In the genomic region with DNA sequence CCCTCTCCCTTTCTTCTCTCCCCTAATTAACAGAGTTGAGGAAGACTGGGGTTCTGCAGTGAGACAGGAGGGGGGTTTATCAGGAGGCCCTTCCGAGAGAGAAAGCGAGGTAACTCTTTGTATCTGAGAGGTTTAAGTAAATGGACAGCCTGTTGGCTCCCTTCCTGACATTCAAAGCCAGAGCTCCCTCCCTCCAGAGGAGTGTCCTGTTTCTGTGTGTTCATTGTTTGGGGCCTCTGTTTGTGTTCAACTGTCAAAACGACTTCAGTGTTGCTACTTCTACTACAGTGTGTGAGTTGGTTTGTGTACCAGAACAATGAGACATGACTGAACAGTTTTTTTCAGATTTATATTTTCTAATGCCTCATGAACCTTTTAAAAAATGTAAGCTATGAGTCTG, we compare ENCODE assay signal across 10 cellular contexts.
DNase-seq lines count a peak whose midpoint lies in the region; ATAC-seq and TF ChIP-seq lines count a peak whose summit lies in the region.
"Had no signal": no experiment of that assay in that cellular context is flagged by ENCODE, and none has a peak within 500 bp of the region (broad histone marks: within the 10 kb centered on the region; RNA-seq: fewer than 3 reads in every experiment).

No MANE protein-coding gene starts in this region.

- no peaks in the 10 kb centered on the region for H3K36me3 ChIP-seq in lung (ENCODE audit: control insufficient read depth in 2 of 2, insufficient read depth in 2 of 2, low read length in 2 of 2)
- no peaks in the 10 kb centered on the region for H3K36me3 ChIP-seq in smooth muscle cell (ENCODE audit: low read depth)
- no peaks in the 10 kb centered on the region for H3K36me3 ChIP-seq in left lung
- no peaks in the 10 kb centered on the region for H3K36me3 ChIP-seq in Karpas-422 (ENCODE audit: insufficient read depth, low read length)

- ATAC-seq in lung (ENCODE audit: insufficient read depth, low FRiP score) (no peak), left lung (no peak)
- ATAC-seq: T-cell had no signal

- H2AFZ ChIP-seq in smooth muscle cell (ENCODE audit: low read depth) (peak overlapping the region; percentile 77), Karpas-422 (ENCODE audit: low read length) (no peak overlapping the region)

- 45 to 57% methylated on average over 3 of the region's 3 CpGs for WGBS in lung, 2 donors
- 39% methylated on average over 3 of the region's 3 CpGs for WGBS in smooth muscle cell (ENCODE audit: low lambda C conversion rate)

- peak overlapping the region; percentile 25 for H3K4me2 ChIP-seq in smooth muscle cell
- no peak overlapping the region for H3K4me2 ChIP-seq in Karpas-422 (ENCODE audit: low read depth, low read length, poor library complexity, severe bottlenecking)

- DNase-seq in NCI-H2171 treated with DMSO at 0.1 percent for 48 hours (lab: John Stamatoyannopoulos, UW) (peak; percentile 19), NCI-H2171 (lab: John Stamatoyannopoulos, UW) (no peak), fibroblast of pulmonary artery (ENCODE audit: low read depth) (peak; percentile 22), lung (ENCODE audit: low spot score) (no peak), smooth muscle cell (lab: John Stamatoyannopoulos, UW; ENCODE audit: unreplicated experiment) (no peak), left lung (no peak), OCI-M1 (lab: John Stamatoyannopoulos, UW) (no peak), Karpas-422 (no peak)
- DNase-seq: activated effector memory CD4-positive, alpha-beta T cell treated with anti-CD3 and anti-CD28 coated beads, Interleukin-2, amount 50 U/mL, for 16 hours; T-cell had no signal

- H3F3A ChIP-seq in smooth muscle cell (ENCODE audit: low read depth) = peaks cover 6% of the 10 kb centered on the region

- peaks cover 0 to 22% of the 10 kb centered on the region in 2 donors for H3K4me1 ChIP-seq in lung (ENCODE audit: control insufficient read depth in 2 of 2, insufficient read depth in 2 of 2, low read length in 2 of 2)
- peaks cover 24% of the 10 kb centered on the region for H3K4me1 ChIP-seq in smooth muscle cell (ENCODE audit: low read depth)
- H3K4me1 ChIP-seq in left lung = no peaks in the 10 kb centered on the region
- no peaks in the 10 kb centered on the region for H3K4me1 ChIP-seq in Karpas-422 (ENCODE audit: low read length)

- H3K9ac ChIP-seq in smooth muscle cell (ENCODE audit: low read depth) = peak overlapping the region; percentile 1
- H3K9ac ChIP-seq in Karpas-422 (ENCODE audit: low read length) = no peak overlapping the region

- no peaks in the 10 kb centered on the region for H3K9me3 ChIP-seq in lung (ENCODE audit: control insufficient read depth in 2 of 2, insufficient read depth in 1 of 2, low read length in 1 of 2)
- no peaks in the 10 kb centered on the region for H3K9me3 ChIP-seq in smooth muscle cell (replicated peaks; ENCODE audit: low read depth)
- H3K9me3 ChIP-seq in left lung = no peaks in the 10 kb centered on the region
- no peaks in the 10 kb centered on the region for H3K9me3 ChIP-seq in Karpas-422 (ENCODE audit: low read length)

- intact Hi-C loops in left lung (cut with DNase I) = no loop called here

- H3K4me3 ChIP-seq in fibroblast of pulmonary artery (replicated peaks; ENCODE audit: low read depth, low read length) (no peak overlapping the region), lung (no peak overlapping the region), smooth muscle cell (no peak overlapping the region), left lung (no peak overlapping the region), Karpas-422 (ENCODE audit: low read length) (no peak overlapping the region)

- H3K79me2 ChIP-seq in smooth muscle cell (ENCODE audit: low read depth) (no peaks in the 10 kb centered on the region), Karpas-422 (ENCODE audit: low read length) (no peaks in the 10 kb centered on the region)

- no peaks in the 10 kb centered on the region for H3K9me2 ChIP-seq in Karpas-422 (replicated peaks; ENCODE audit: insufficient read depth, low read length)

- TF ChIP-seq CTCF in fibroblast of pulmonary artery (IDR thresholded peaks at IDR 0.05; ENCODE audit: low read length, missing control alignments) (no peak), lung (IDR thresholded peaks at IDR 0.05; ENCODE audit: control extremely low read depth, extremely low read depth) (no peak), smooth muscle cell (IDR thresholded peaks at IDR 0.05; ENCODE audit: borderline replicate concordance, insufficient read depth, poor library complexity, severe bottlenecking) (no peak), left lung (IDR thresholded peaks at IDR 0.05) (no peak)

- H4K20me1 ChIP-seq in smooth muscle cell (ENCODE audit: low read depth) (no peaks in the 10 kb centered on the region), Karpas-422 (ENCODE audit: insufficient read depth, low read depth, low read length) (no peaks in the 10 kb centered on the region)

- H3K27ac ChIP-seq in lung (ENCODE audit: low read depth in 1 of 2, low read length in 1 of 2) = peak overlapping the region; percentile 33 to 53
- peak overlapping the region; percentile 50 for H3K27ac ChIP-seq in smooth muscle cell (ENCODE audit: low read depth)
- peak overlapping the region in 1 of 2 donors; percentile 9 for H3K27ac ChIP-seq in left lung
- no peak overlapping the region for H3K27ac ChIP-seq in Karpas-422 (ENCODE audit: low read length)

- H3K27me3 ChIP-seq in lung (ENCODE audit: control insufficient read depth, insufficient read depth) (no peaks in the 10 kb centered on the region), smooth muscle cell (ENCODE audit: low read depth) (no peaks in the 10 kb centered on the region), left lung (no peaks in the 10 kb centered on the region), Karpas-422 (ENCODE audit: low read length) (no peaks in the 10 kb centered on the region)

Comparison
In these comparisons a context has a peak if more than half of its experiments do, and no peak if none do; other contexts are left out.
1. DNase-seq: peak in NCI-H2171 treated with DMSO at 0.1 percent for 48 hours (single experiment) and fibroblast of pulmonary artery (single experiment); none in NCI-H2171 (single experiment), lung (single experiment), smooth muscle cell (single experiment), left lung (0 of 2), OCI-M1 (single experiment) and Karpas-422 (single experiment).